Comparison of ENCODE assay signal across 22 cellular contexts in the genomic region with DNA sequence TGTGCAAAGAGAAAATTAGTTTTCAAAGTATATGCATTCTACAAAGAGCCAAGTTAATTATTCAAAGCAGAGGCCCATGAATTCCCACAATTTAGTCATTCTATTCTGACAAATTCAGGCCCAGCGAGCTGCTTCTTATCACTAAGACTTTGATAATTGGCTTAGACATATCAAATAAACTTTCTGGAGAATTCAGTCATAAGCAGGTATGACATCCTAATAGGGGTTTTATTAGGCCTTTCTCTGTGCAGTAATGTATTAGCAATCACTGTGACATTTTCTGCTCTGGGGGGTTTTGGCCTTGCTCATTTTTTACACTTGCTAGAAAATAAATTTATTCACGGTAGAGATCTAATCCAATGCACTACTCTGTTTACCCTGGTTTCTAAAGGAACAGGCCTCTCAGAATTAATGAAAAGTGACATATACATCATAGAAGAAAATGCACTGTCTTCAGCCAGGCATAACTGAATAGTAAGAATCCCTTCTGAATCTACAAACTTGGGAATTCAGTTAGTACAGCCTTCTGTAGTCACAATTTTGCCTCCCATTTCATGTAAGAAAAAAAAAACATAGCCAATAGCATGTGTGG.
"Had no signal": no experiment of that assay in that cellular context is flagged by ENCODE, and none has a peak within 500 bp of the region (broad histone marks: within the 10 kb centered on the region; RNA-seq: fewer than 3 reads in every experiment).

No MANE protein-coding gene starts in this region.

- FAIRE-seq: pancreas, small intestine had no signal

- H3K4me1 ChIP-seq: pancreas, prostate gland, right lobe of liver, sigmoid colon, stomach, tibial artery, transverse colon, upper lobe of right lung, uterus had no signal

- DNase-seq: naive thymus-derived CD4-positive, alpha-beta T cell; natural killer cell; nucleus accumbens; pancreas; right cardiac atrium; right lobe of liver; sigmoid colon; small intestine; stimulated activated CD4-positive, alpha-beta T cell treated with anti-CD3 and anti-CD28 coated beads, Interleukin-15, amount 100 ng/mL, for 24 hours; stimulated activated CD4-positive, alpha-beta T cell treated with anti-CD3 and anti-CD28 coated beads, Interleukin-2, amount 100 ng/mL, for 24 hours; stimulated activated CD4-positive, alpha-beta T cell treated with anti-CD3 and anti-CD28 coated beads, Interleukin-2, amount 100 ng/mL, for 48 hours; stimulated activated CD4-positive, alpha-beta T cell treated with anti-CD3 and anti-CD28 coated beads, Interleukin-4, amount 100 ng/mL, for 24 hours; stimulated activated naive B cell treated with anti-CD40 and anti-IgM and Interleukin-4, amounts not matched to agents 10 μg/mL and 1 μg/mL and 100 μg/mL, for 72 hours; stimulated activated naive CD4-positive, alpha-beta T cell treated with Interleukin-2 at 50 U/mL for 16 hours; stomach; tibial artery; transverse colon; upper lobe of right lung; uterus had no signal

- H3K9me3 ChIP-seq: neutrophil, pancreas, prostate gland, sigmoid colon, transverse colon, upper lobe of right lung, uterus had no signal

- H3K4me3 ChIP-seq: pancreas, prostate gland, right lobe of liver, sigmoid colon, stomach, tibial artery, transverse colon, upper lobe of right lung, uterus had no signal

- ATAC-seq: naive thymus-derived CD4-positive, alpha-beta T cell; natural killer cell; pancreas; right cardiac atrium; right lobe of liver; stimulated activated effector memory CD8-positive, alpha-beta T cell treated with anti-CD3 and anti-CD28 coated beads, Interleukin-12 subunit alpha, Interleukin-12 subunit beta, amount 100 ng/mL, for 72 hours; stimulated activated naive B cell treated with anti-CD40 and anti-IgM and Interleukin-4, amounts not matched to agents 10 μg/mL and 1 μg/mL and 100 μg/mL, for 72 hours; upper lobe of right lung had no signal

- H3K36me3 ChIP-seq: neutrophil, pancreas, prostate gland, right lobe of liver, sigmoid colon, stomach, tibial artery, transverse colon, upper lobe of right lung, uterus had no signal

- H3K27me3 ChIP-seq: neutrophil, pancreas, right lobe of liver, sigmoid colon, stomach, tibial artery, transverse colon, upper lobe of right lung, uterus had no signal

- H3K27ac ChIP-seq: neutrophil, pancreas, prostate gland, right lobe of liver, sigmoid colon, stomach, tibial artery, transverse colon, upper lobe of right lung, uterus had no signal
